Comparison of ENCODE assay signal across 27 cellular contexts in the genomic region with DNA sequence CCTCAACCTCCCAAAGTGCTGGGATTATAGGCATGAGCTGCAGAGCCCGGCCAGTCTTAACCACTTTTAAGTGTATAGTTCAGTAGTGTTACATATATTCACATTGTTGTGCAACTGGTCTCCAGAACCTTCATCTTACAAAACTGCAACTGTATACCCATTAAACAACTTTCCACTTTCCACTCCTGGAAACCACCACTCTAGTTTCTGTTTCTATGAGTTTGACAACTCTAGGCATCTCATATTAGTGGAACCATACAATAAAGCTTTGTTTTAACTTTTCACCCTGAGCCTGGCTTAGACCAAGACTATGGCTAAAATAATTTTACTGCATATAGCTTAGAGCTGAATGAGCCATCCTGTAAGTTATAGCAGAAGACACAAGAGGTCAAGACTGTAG.
DNase-seq lines count a peak whose midpoint lies in the region; ATAC-seq lines count a peak whose summit lies in the region.
"Had no signal": no experiment of that assay in that cellular context is flagged by ENCODE, and none has a peak within 500 bp of the region (broad histone marks: within the 10 kb centered on the region; RNA-seq: fewer than 3 reads in every experiment).

No MANE protein-coding gene starts in this region.

- no peaks in the 10 kb centered on the region for H3K36me3 Mint-ChIP-seq in CD4-positive, alpha-beta memory T cell
- no peaks in the 10 kb centered on the region for H3K36me3 Mint-ChIP-seq in activated CD8-positive, alpha-beta T cell treated with anti-CD3 and anti-CD28 coated beads, Interleukin-2, amount 10 ng/mL, durations not matched to agents 7 days and 5 days (ENCODE audit: low read depth)
- H3K36me3 Mint-ChIP-seq: naive thymus-derived CD4-positive, alpha-beta T cell; type B pancreatic cell had no signal

- peaks cover 0 to 8% (median 0%) of the 10 kb centered on the region in 8 donors for H3K9me3 Mint-ChIP-seq in CD4-positive, alpha-beta memory T cell
- no peaks in the 10 kb centered on the region for H3K9me3 Mint-ChIP-seq in activated CD8-positive, alpha-beta T cell treated with anti-CD3 and anti-CD28 coated beads, Interleukin-2, amount 10 ng/mL, durations not matched to agents 7 days and 5 days (ENCODE audit: insufficient read depth)
- H3K9me3 Mint-ChIP-seq: activated CD8-positive, alpha-beta T cell treated with anti-CD3 and anti-CD28 coated beads for 36 hours; activated T-helper 1 cell treated with anti-CD3 and anti-CD28 coated beads, Interleukin-12 subunit alpha, Interleukin-12 subunit beta, Interleukin-2, Interleukin-4 antibody, amounts not matched to agents 30 ng/mL and 10 ng/mL and 1 ng/mL, durations not matched to agents 14 hours and 24 hours and 36 hours; stimulated activated naive CD8-positive, alpha-beta T cell treated with anti-CD3 and anti-CD28 coated beads, Interleukin-15, amount 100 ng/mL, for 72 hours; type B pancreatic cell had no signal

- no peak overlapping the region for H3K27ac Mint-ChIP-seq in CD4-positive, alpha-beta memory T cell
- H3K27ac Mint-ChIP-seq in activated CD8-positive, alpha-beta T cell treated with anti-CD3 and anti-CD28 coated beads, Interleukin-2, amount 10 ng/mL, durations not matched to agents 7 days and 5 days = no peak overlapping the region
- H3K27ac Mint-ChIP-seq: activated CD8-positive, alpha-beta T cell treated with anti-CD3 and anti-CD28 coated beads for 36 hours; activated T-helper 1 cell treated with anti-CD3 and anti-CD28 coated beads, Interleukin-12 subunit alpha, Interleukin-12 subunit beta, Interleukin-2, Interleukin-4 antibody, amounts not matched to agents 30 ng/mL and 10 ng/mL and 1 ng/mL, durations not matched to agents 14 hours and 24 hours and 36 hours; naive thymus-derived CD4-positive, alpha-beta T cell; stimulated activated naive CD8-positive, alpha-beta T cell treated with anti-CD3 and anti-CD28 coated beads, Interleukin-15, amount 100 ng/mL, for 72 hours; type B pancreatic cell had no signal

- intact Hi-C loops in CD4-positive, alpha-beta memory T cell (cut with micrococcal nuclease) = no loop called here
- intact Hi-C loops in aorta (cut with DNase I) = no loop called here

- POLR2A ChIA-PET in CD4-positive, alpha-beta memory T cell (lab: Charles Lee; ENCODE audit: partially characterized antibody) = no interaction called here
- POLR2A ChIA-PET in activated CD8-positive, alpha-beta T cell treated with anti-CD3 and anti-CD28 coated beads, Interleukin-2, amount 10 ng/mL, durations not matched to agents 7 days and 5 days (lab: Charles Lee) = no interaction called here

- no peaks in the 10 kb centered on the region for H3K36me3 ChIP-seq in CD4-positive, alpha-beta memory T cell (ENCODE audit: insufficient read depth, low read length)
- H3K36me3 ChIP-seq in aorta (ENCODE audit: control insufficient read depth in 1 of 2, insufficient read depth in 2 of 2, low read length in 1 of 2) = no peaks in the 10 kb centered on the region
- H3K36me3 ChIP-seq: BLaER1 treated with 17β-estradiol and CSF1 and Interleukin-3, amounts not matched to agents 10 nM and 100 nM; cardiac muscle cell; gastrocnemius medialis had no signal

- no peak for DNase-seq in CD4-positive, alpha-beta memory T cell
- DNase-seq in aorta = no peak
- no peak for DNase-seq in activated CD8-positive, alpha-beta T cell treated with anti-CD3 and anti-CD28 coated beads, Interleukin-2, amount 10 ng/mL, durations not matched to agents 7 days and 5 days
- DNase-seq: activated CD8-positive, alpha-beta T cell treated with anti-CD3 and anti-CD28 coated beads for 36 hours; gastrocnemius medialis; KBM-7; mesenchymal stem cell; naive thymus-derived CD4-positive, alpha-beta T cell; NCI-H1092; NCI-H2081 treated with DMSO at 0.1 percent for 48 hours; NCI-H524; SHP77 treated with DMSO at 0.1 percent for 48 hours; stimulated activated CD4-positive, alpha-beta T cell treated with anti-CD3 and anti-CD28 coated beads, Interleukin-2, amount 100 ng/mL, for 24 hours; stimulated activated naive CD8-positive, alpha-beta T cell treated with anti-CD3 and anti-CD28 coated beads, Interleukin-15, amount 100 ng/mL, for 72 hours; T-helper 1 cell had no signal

- H3K27me3 ChIP-seq in CD4-positive, alpha-beta memory T cell (ENCODE audit: insufficient read depth, low read length) = no peaks in the 10 kb centered on the region
- H3K27me3 ChIP-seq in aorta (ENCODE audit: control insufficient read depth in 1 of 2, insufficient read depth in 2 of 2, low read length in 1 of 2) = no peaks in the 10 kb centered on the region
- H3K27me3 ChIP-seq: BLaER1 treated with 17β-estradiol and CSF1 and Interleukin-3, amounts not matched to agents 10 nM and 100 nM; cardiac muscle cell; gastrocnemius medialis had no signal

- CTCF ChIA-PET in CD4-positive, alpha-beta memory T cell (lab: Charles Lee; ENCODE audit: partially characterized antibody) = no interaction called here
- CTCF ChIA-PET in activated CD8-positive, alpha-beta T cell treated with anti-CD3 and anti-CD28 coated beads, Interleukin-2, amount 10 ng/mL, durations not matched to agents 7 days and 5 days (lab: Charles Lee) = no interaction called here

- H3K4me1 Mint-ChIP-seq in CD4-positive, alpha-beta memory T cell = no peaks in the 10 kb centered on the region
- H3K4me1 Mint-ChIP-seq in activated CD8-positive, alpha-beta T cell treated with anti-CD3 and anti-CD28 coated beads, Interleukin-2, amount 10 ng/mL, durations not matched to agents 7 days and 5 days (ENCODE audit: low read depth) = no peaks in the 10 kb centered on the region
- H3K4me1 Mint-ChIP-seq: naive thymus-derived CD4-positive, alpha-beta T cell; stimulated activated naive CD8-positive, alpha-beta T cell treated with anti-CD3 and anti-CD28 coated beads, Interleukin-15, amount 100 ng/mL, for 72 hours had no signal

- H3K4me3 Mint-ChIP-seq in CD4-positive, alpha-beta memory T cell = no peak overlapping the region
- no peak overlapping the region for H3K4me3 Mint-ChIP-seq in activated CD8-positive, alpha-beta T cell treated with anti-CD3 and anti-CD28 coated beads, Interleukin-2, amount 10 ng/mL, durations not matched to agents 7 days and 5 days
- H3K4me3 Mint-ChIP-seq: activated CD8-positive, alpha-beta T cell treated with anti-CD3 and anti-CD28 coated beads for 36 hours; activated T-helper 1 cell treated with anti-CD3 and anti-CD28 coated beads, Interleukin-12 subunit alpha, Interleukin-12 subunit beta, Interleukin-2, Interleukin-4 antibody, amounts not matched to agents 30 ng/mL and 10 ng/mL and 1 ng/mL, durations not matched to agents 14 hours and 24 hours and 36 hours; naive thymus-derived CD4-positive, alpha-beta T cell; stimulated activated naive CD8-positive, alpha-beta T cell treated with anti-CD3 and anti-CD28 coated beads, Interleukin-15, amount 100 ng/mL, for 72 hours; type B pancreatic cell had no signal

- no peaks in the 10 kb centered on the region for H3K4me1 ChIP-seq in CD4-positive, alpha-beta memory T cell (ENCODE audit: insufficient read depth, low read length)
- H3K4me1 ChIP-seq in aorta (ENCODE audit: control insufficient read depth in 1 of 2, insufficient read depth in 2 of 2, low read length in 2 of 2) = no peaks in the 10 kb centered on the region
- H3K4me1 ChIP-seq: A549; BLaER1 treated with 17β-estradiol and CSF1 and Interleukin-3, amounts not matched to agents 10 nM and 100 nM; gastrocnemius medialis; parathyroid adenoma had no signal

- peak; percentile 48 for ATAC-seq in GM18508 (IDR thresholded peaks at IDR 0.05; ENCODE audit: insufficient read depth, unreplicated experiment)
- ATAC-seq in GM19397 (IDR thresholded peaks at IDR 0.05; ENCODE audit: unreplicated experiment) = peak; percentile 51
- peak; percentile 72 for ATAC-seq in HG02798 (IDR thresholded peaks at IDR 0.05; ENCODE audit: poor library complexity, unreplicated experiment)
- ATAC-seq in HG03442 (IDR thresholded peaks at IDR 0.05; ENCODE audit: unreplicated experiment) = peak; percentile 41
- no peak for ATAC-seq in aorta (ENCODE audit: low FRiP score)
- no peak for ATAC-seq in GM21447 (IDR thresholded peaks at IDR 0.05; ENCODE audit: unreplicated experiment)
- ATAC-seq in activated CD8-positive, alpha-beta T cell treated with anti-CD3 and anti-CD28 coated beads, Interleukin-2, amount 10 ng/mL, durations not matched to agents 7 days and 5 days = no peak
- ATAC-seq: A549; activated CD8-positive, alpha-beta T cell treated with anti-CD3 and anti-CD28 coated beads for 36 hours; gastrocnemius medialis; naive thymus-derived CD4-positive, alpha-beta T cell; stimulated activated naive CD8-positive, alpha-beta T cell treated with anti-CD3 and anti-CD28 coated beads, Interleukin-15, amount 100 ng/mL, for 72 hours had no signal

- H3K27me3 Mint-ChIP-seq in CD4-positive, alpha-beta memory T cell = peaks cover 1% of the 10 kb centered on the region in 2 donors
- H3K27me3 Mint-ChIP-seq in activated CD8-positive, alpha-beta T cell treated with anti-CD3 and anti-CD28 coated beads, Interleukin-2, amount 10 ng/mL, durations not matched to agents 7 days and 5 days (ENCODE audit: low read depth) = no peaks in the 10 kb centered on the region
- H3K27me3 Mint-ChIP-seq: stimulated activated naive CD8-positive, alpha-beta T cell treated with anti-CD3 and anti-CD28 coated beads, Interleukin-15, amount 100 ng/mL, for 72 hours had no signal

- H3K27ac ChIP-seq in CD4-positive, alpha-beta memory T cell (ENCODE audit: low read depth, low read length) = no peak overlapping the region
- H3K27ac ChIP-seq in aorta (ENCODE audit: low read depth in 1 of 2, low read length in 2 of 2) = no peak overlapping the region
- H3K27ac ChIP-seq: A549; BLaER1 treated with 17β-estradiol and CSF1 and Interleukin-3, amounts not matched to agents 10 nM and 100 nM; cardiac muscle cell; gastrocnemius medialis; parathyroid adenoma; VCaP had no signal

- no peak overlapping the region for H3K4me3 ChIP-seq in CD4-positive, alpha-beta memory T cell (ENCODE audit: low read length in 2 of 2)
- no peak overlapping the region for H3K4me3 ChIP-seq in aorta (ENCODE audit: low read length in 2 of 2)
- H3K4me3 ChIP-seq: A549; BLaER1 treated with 17β-estradiol and CSF1 and Interleukin-3, amounts not matched to agents 10 nM and 100 nM; cardiac muscle cell; gastrocnemius medialis had no signal

- no peaks in the 10 kb centered on the region for H3K9me3 ChIP-seq in CD4-positive, alpha-beta memory T cell (ENCODE audit: control insufficient read depth in 1 of 2, low read length in 2 of 2)
- no peaks in the 10 kb centered on the region for H3K9me3 ChIP-seq in aorta (ENCODE audit: control insufficient read depth, low read length)
- H3K9me3 ChIP-seq: A549, gastrocnemius medialis had no signal

- 90 to 100% methylated on average over 1 of the region's 1 CpG for WGBS in aorta, 2 donors

Comparison
In these comparisons a context has a peak if more than half of its experiments do, and no peak if none do; other contexts are left out.
1. ATAC-seq: peak in GM18508 (single experiment), GM19397 (single experiment), HG02798 (single experiment) and HG03442 (single experiment); none in aorta (single experiment), GM21447 (single experiment) and activated CD8-positive, alpha-beta T cell treated with anti-CD3 and anti-CD28 coated beads, Interleukin-2, amount 10 ng/mL, durations not matched to agents 7 days and 5 days (single experiment).